In the genomic region with DNA sequence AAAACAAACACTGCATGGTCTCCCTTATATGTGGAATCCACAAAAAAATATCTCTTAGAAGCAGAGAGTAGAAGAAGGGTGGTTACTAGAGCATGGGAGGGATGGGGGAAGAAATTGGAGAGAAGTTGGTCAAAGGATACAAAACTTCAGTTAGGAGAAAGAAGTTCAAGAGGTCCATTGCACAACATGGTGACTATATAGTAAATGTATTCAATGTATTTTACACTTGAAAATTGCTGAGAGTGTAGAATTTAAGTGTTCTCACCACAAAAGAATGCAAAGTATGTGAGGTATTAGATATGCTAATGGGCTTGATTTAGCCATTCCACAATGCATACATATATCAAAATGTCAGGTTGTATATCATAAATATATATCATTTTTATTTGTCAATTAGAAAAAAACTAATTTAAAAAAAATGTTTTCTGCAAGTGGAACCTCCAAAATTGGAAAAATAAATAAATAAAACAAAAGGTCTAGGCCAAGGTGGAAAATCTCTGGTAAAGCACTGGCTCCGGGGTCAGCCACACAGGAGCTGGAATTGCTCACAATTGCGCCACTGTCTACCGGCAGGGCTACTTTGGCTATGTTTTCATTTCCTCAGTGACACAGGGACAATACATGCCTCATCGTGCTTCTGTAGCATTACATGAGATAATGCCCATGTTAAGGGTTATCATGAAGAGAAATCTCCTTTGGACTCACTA, we compare ENCODE assay signal across 17 cellular contexts.
DNase-seq lines count a peak whose midpoint lies in the region; ATAC-seq and TF ChIP-seq lines count a peak whose summit lies in the region.
"Had no signal": no experiment of that assay in that cellular context is flagged by ENCODE, and none has a peak within 500 bp of the region (broad histone marks: within the 10 kb centered on the region; RNA-seq: fewer than 3 reads in every experiment).

No MANE protein-coding gene starts in this region.

- no peak overlapping the region for H3K27ac ChIP-seq in thyroid gland
- H3K27ac ChIP-seq: cardiac muscle cell, left ventricle myocardium inferior, pancreas had no signal

- no peaks in the 10 kb centered on the region for H3K36me3 ChIP-seq in thyroid gland
- H3K36me3 ChIP-seq: cardiac muscle cell, esophagus squamous epithelium, left ventricle myocardium inferior, pancreas had no signal

- intact Hi-C loops in thyroid gland (cut with DNase I): no loop called here

- TF ChIP-seq POLR2A in thyroid gland (IDR thresholded peaks at IDR 0.05): no peak

- no peaks in the 10 kb centered on the region for H3K27me3 ChIP-seq in thyroid gland
- H3K27me3 ChIP-seq: cardiac muscle cell, esophagus squamous epithelium had no signal

- peaks cover 15% of the 10 kb centered on the region for H3K27me3 Mint-ChIP-seq in T-helper 17 cell

- no peak overlapping the region for H3K4me3 Mint-ChIP-seq in T-helper 17 cell
- H3K4me3 Mint-ChIP-seq: activated T-cell treated with anti-CD3 and anti-CD28 coated beads, Interleukin-2, amount 50 U/mL, for 4 hours had no signal

- TF ChIP-seq CTCF in fibroblast of mammary gland (conservative IDR thresholded peaks at IDR 0.05; ENCODE audit: control insufficient read depth, insufficient read depth, low read depth, low read length): no peak
- no peak for TF ChIP-seq CTCF in thyroid gland (IDR thresholded peaks at IDR 0.05)
- TF ChIP-seq CTCF in omental fat pad (IDR thresholded peaks at IDR 0.05): no peak

- WGBS in thyroid gland, 2 donors: 87% methylated on average over 4 of the region's 4 CpGs

- DNase-seq in HK-2 (ENCODE audit: unreplicated experiment): peak; percentile 20
- peak; percentile 2 for DNase-seq in SKM-1 (lab: John Stamatoyannopoulos, UW; ENCODE audit: unreplicated experiment)
- peak; percentile 69 for DNase-seq in fibroblast of mammary gland (ENCODE audit: low read depth)
- DNase-seq in skeletal muscle cell (ENCODE audit: low read depth): peak; percentile 68
- no peak for DNase-seq in thyroid gland
- DNase-seq in T-helper 17 cell: no peak
- no peak for DNase-seq in omental fat pad (ENCODE audit: low spot score)
- DNase-seq: activated CD4-positive, CD25-positive, alpha-beta regulatory T cell; activated T-cell treated with anti-CD3 and anti-CD28 coated beads, Interleukin-2, amount 50 U/mL, for 4 hours; esophagus squamous epithelium; left ventricle myocardium inferior; NCI-H510A; pancreas; stimulated activated naive CD8-positive, alpha-beta T cell treated with anti-CD3 and anti-CD28 coated beads, Interleukin-15, Interleukin-2, amounts not matched to agents 100 U/mL and 50 U/mL, for 24 hours had no signal

- H3K4me1 Mint-ChIP-seq in T-helper 17 cell: peaks cover 4% of the 10 kb centered on the region

- ATAC-seq in T-helper 17 cell (no peak), HG02938 (IDR thresholded peaks at IDR 0.05; ENCODE audit: unreplicated experiment) (no peak), omental fat pad (ENCODE audit: low FRiP score) (no peak)
- ATAC-seq: activated T-cell treated with anti-CD3 and anti-CD28 coated beads, Interleukin-2, amount 50 U/mL, for 4 hours; GM12878; pancreas; stimulated activated naive CD8-positive, alpha-beta T cell treated with anti-CD3 and anti-CD28 coated beads, Interleukin-15, Interleukin-2, amounts not matched to agents 100 U/mL and 50 U/mL, for 24 hours had no signal

- H3K9me3 ChIP-seq in thyroid gland (no peaks in the 10 kb centered on the region), T-helper 17 cell (ENCODE audit: control insufficient read depth, low read length, poor library complexity, severe bottlenecking) (no peaks in the 10 kb centered on the region)
- H3K9me3 ChIP-seq: esophagus squamous epithelium, pancreas had no signal

- no peaks in the 10 kb centered on the region for H3K36me3 Mint-ChIP-seq in T-helper 17 cell (ENCODE audit: low read depth)

- H3K4me1 ChIP-seq in thyroid gland: no peaks in the 10 kb centered on the region
- H3K4me1 ChIP-seq: left ventricle myocardium inferior, pancreas had no signal

- H3K27ac Mint-ChIP-seq in T-helper 17 cell: no peak overlapping the region

- H3K4me3 ChIP-seq in fibroblast of mammary gland (ENCODE audit: control insufficient read depth, low read depth, low read length): no peak overlapping the region
- H3K4me3 ChIP-seq in skeletal muscle cell (ENCODE audit: low read depth, low read length): no peak overlapping the region
- H3K4me3 ChIP-seq in thyroid gland (replicated peaks in 1 of 3): no peak overlapping the region
- H3K4me3 ChIP-seq: cardiac muscle cell, esophagus squamous epithelium, GM12878, left ventricle myocardium inferior, pancreas had no signal

Comparison
In these comparisons a context has a peak if more than half of its experiments do, and no peak if none do; other contexts are left out.
1. DNase-seq: peak in HK-2 (single experiment), SKM-1 (single experiment), fibroblast of mammary gland (single experiment) and skeletal muscle cell (single experiment); none in thyroid gland (0 of 2), T-helper 17 cell (0 of 3) and omental fat pad (single experiment).